1 cellular context compared by ENCODE assay signal in genomic region chr2:10919776-10920606, GRCh38.
A peak's percentile ranks its signal among the peaks of the same experiment; 100 is the strongest.
TF ChIP-seq lines count a peak whose summit lies in the region.

No MANE protein-coding gene starts in this region.

TF ChIP-seq in WTC11, 78 proteins besides CTCF, POLR2A, EP300 and RAD21 (continued from another document):
- no peak for TF ChIP-seq ZSCAN18 (CRISPR knock-in tag; IDR thresholded peaks at IDR 0.05)
- TF ChIP-seq USF2 (CRISPR knock-in tag; IDR thresholded peaks at IDR 0.05) = peak; percentile 84
- TF ChIP-seq HMGA2 (CRISPR knock-in tag; IDR thresholded peaks at IDR 0.05) = no peak
- no peak for TF ChIP-seq ZMAT4 (CRISPR knock-in tag; IDR thresholded peaks at IDR 0.05)
- peak; percentile 69; the same call in 1 of the 2 replicates for TF ChIP-seq SMAD3 (CRISPR knock-in tag; IDR thresholded peaks at IDR 0.05; ENCODE audit: borderline replicate concordance)
- peak; percentile 82 for TF ChIP-seq USF1 (CRISPR knock-in tag; IDR thresholded peaks at IDR 0.05)
- no peak for TF ChIP-seq IRF1 (CRISPR knock-in tag; IDR thresholded peaks at IDR 0.05)
- TF ChIP-seq ZNF232 (CRISPR knock-in tag; IDR thresholded peaks at IDR 0.05) = no peak
- TF ChIP-seq EMX1 (CRISPR knock-in tag; IDR thresholded peaks at IDR 0.05) = no peak
- TF ChIP-seq ZNF671 (CRISPR knock-in tag; IDR thresholded peaks at IDR 0.05) = no peak
- no peak for TF ChIP-seq MYBL2 (CRISPR knock-in tag; IDR thresholded peaks at IDR 0.05)
- no peak for TF ChIP-seq AR (CRISPR knock-in tag; IDR thresholded peaks at IDR 0.05)
- peak; percentile 67 for TF ChIP-seq MAX (CRISPR knock-in tag; IDR thresholded peaks at IDR 0.05)
- TF ChIP-seq HMGXB4 (CRISPR knock-in tag; IDR thresholded peaks at IDR 0.05) = no peak
- no peak for TF ChIP-seq ATF1 (CRISPR knock-in tag; IDR thresholded peaks at IDR 0.05)
- TF ChIP-seq SMAD4 (CRISPR knock-in tag; IDR thresholded peaks at IDR 0.05) = no peak
- TF ChIP-seq FOXP1 (CRISPR knock-in tag; IDR thresholded peaks at IDR 0.05; ENCODE audit: borderline replicate concordance) = peak; percentile 94
- TF ChIP-seq ZNF532 (CRISPR knock-in tag; IDR thresholded peaks at IDR 0.05; ENCODE audit: borderline replicate concordance) = no peak
- no peak for TF ChIP-seq ZNF219 (CRISPR knock-in tag; IDR thresholded peaks at IDR 0.05; ENCODE audit: borderline replicate concordance)
- 0 out of 2 replicates have a peak, but pooled peaks have one; percentile 41 for TF ChIP-seq FOXP4 (CRISPR knock-in tag; IDR thresholded peaks at IDR 0.05)
- TF ChIP-seq CREB1 (CRISPR knock-in tag; IDR thresholded peaks at IDR 0.05) = no peak
- TF ChIP-seq ARID4B (CRISPR knock-in tag; IDR thresholded peaks at IDR 0.05; ENCODE audit: borderline replicate concordance) = no peak
- TF ChIP-seq ESRRA (CRISPR knock-in tag; IDR thresholded peaks at IDR 0.05; ENCODE audit: borderline replicate concordance) = no peak
- no peak for TF ChIP-seq TP53 (CRISPR knock-in tag; IDR thresholded peaks at IDR 0.05)
- no peak for TF ChIP-seq KAT7 (CRISPR knock-in tag; IDR thresholded peaks at IDR 0.05; ENCODE audit: borderline replicate concordance)
- no peak for TF ChIP-seq ZNF263 (CRISPR knock-in tag; IDR thresholded peaks at IDR 0.05; ENCODE audit: low read depth)
